ENCODE assay signal across 21 cellular contexts in the genomic region with DNA sequence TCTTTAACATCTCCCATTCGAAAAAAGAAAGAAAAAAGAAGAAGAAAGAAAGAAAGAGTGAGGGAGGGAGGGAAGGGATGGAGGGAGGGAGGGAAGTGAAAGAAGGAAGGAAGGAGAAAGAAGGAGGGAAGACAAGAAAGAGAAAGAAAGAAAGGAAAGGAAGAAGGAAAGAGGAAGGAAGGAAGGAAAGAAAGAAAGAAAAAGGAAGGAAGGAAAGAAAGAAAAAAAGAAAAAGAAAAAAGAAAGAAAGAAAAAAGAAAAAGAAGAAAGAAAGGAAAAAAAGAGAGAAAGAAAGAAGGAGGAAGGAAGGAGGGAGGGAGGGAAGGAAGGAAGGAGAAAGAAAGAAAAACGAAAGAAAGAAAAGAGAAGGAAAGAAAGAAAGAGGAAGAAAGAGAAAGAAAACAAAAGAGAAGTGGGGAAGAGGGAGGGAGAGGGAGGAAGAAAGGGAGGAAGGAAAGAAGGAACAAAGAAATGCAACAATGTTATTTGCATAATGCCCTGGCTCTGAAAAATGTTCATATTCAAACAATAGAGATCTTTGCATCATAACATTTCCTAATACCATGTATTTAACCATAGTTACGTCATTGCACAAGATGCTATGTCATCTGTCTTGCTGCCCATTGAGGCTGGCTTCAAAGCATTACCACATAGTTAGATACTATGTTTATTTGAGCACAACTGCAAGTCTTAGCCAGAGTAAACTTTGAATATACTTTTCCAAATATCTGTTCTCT.
A peak's percentile ranks its signal among the peaks of the same experiment; 100 is the strongest.
DNase-seq lines count a peak whose midpoint lies in the region; ATAC-seq, FAIRE-seq and TF ChIP-seq lines count a peak whose summit lies in the region.
"Had no signal": no experiment of that assay in that cellular context is flagged by ENCODE, and none has a peak within 500 bp of the region (broad histone marks: within the 10 kb centered on the region; RNA-seq: fewer than 3 reads in every experiment).

No MANE protein-coding gene starts in this region.

- H3K27ac Mint-ChIP-seq in WTC11: no peak overlapping the region
- H3K27ac Mint-ChIP-seq: CD14-positive monocyte had no signal

- H4K8ac ChIP-seq in mesenchymal stem cell (ENCODE audit: low read length): no peak overlapping the region

- ATAC-seq in HepG2 (no peak), right lobe of liver (no peak), WTC11 (no peak), omental fat pad (ENCODE audit: low FRiP score) (no peak)

- H3K4me2 ChIP-seq in HepG2 (ENCODE audit: low read depth, low read length) (no peak overlapping the region), mesenchymal stem cell (ENCODE audit: low read length, poor library complexity, severe bottlenecking) (no peak overlapping the region)
- H3K4me2 ChIP-seq: KMS-11, PC-9 had no signal

- no peaks in the 10 kb centered on the region for H3K79me2 ChIP-seq in HepG2 (ENCODE audit: insufficient read depth, low read length)

- no peak overlapping the region for H3K9ac ChIP-seq in HepG2 (ENCODE audit: insufficient read depth, low read depth, low read length)
- H3K9ac ChIP-seq in mesenchymal stem cell (ENCODE audit: low read length): no peak overlapping the region
- H3K9ac ChIP-seq: KMS-11 had no signal

- no peak overlapping the region for H3K23ac ChIP-seq in mesenchymal stem cell (ENCODE audit: low read length in 2 of 2)

- H3K36me3 ChIP-seq in HepG2 (replicated peaks in 1 of 2; ENCODE audit: control insufficient read depth in 1 of 2, insufficient read depth in 2 of 2, low read length in 2 of 2) (no peaks in the 10 kb centered on the region), right lobe of liver (no peaks in the 10 kb centered on the region), mesenchymal stem cell (ENCODE audit: control insufficient read depth in 1 of 2, insufficient read depth in 2 of 2, low read depth in 1 of 2, low read length in 2 of 2) (no peaks in the 10 kb centered on the region)
- H3K36me3 ChIP-seq: SJCRH30 had no signal

- no peak for TF ChIP-seq CTCF in HepG2 (CRISPR knock-in tag; IDR thresholded peaks at IDR 0.05)
- TF ChIP-seq CTCF in right lobe of liver (IDR thresholded peaks at IDR 0.05): no peak
- TF ChIP-seq CTCF in WTC11 (IDR thresholded peaks at IDR 0.05): no peak
- no peak for TF ChIP-seq CTCF in omental fat pad (IDR thresholded peaks at IDR 0.05)

- H3K14ac ChIP-seq in mesenchymal stem cell (ENCODE audit: low read length in 2 of 2): no peak overlapping the region

- H3K36me3 Mint-ChIP-seq in WTC11: no peaks in the 10 kb centered on the region
- H3K36me3 Mint-ChIP-seq: CD14-positive monocyte had no signal

- H2AFZ ChIP-seq in HepG2 (ENCODE audit: low read length) (no peak overlapping the region), mesenchymal stem cell (ENCODE audit: low read depth, low read length) (no peak overlapping the region)
- H2AFZ ChIP-seq: PC-9 had no signal

- H3K18ac ChIP-seq in mesenchymal stem cell (ENCODE audit: low read depth in 1 of 2, low read length in 2 of 2): no peak overlapping the region

- 0 out of 2 replicates have a peak, but pooled peaks cover 3% of the 10 kb centered on the region for H3K9me3 Mint-ChIP-seq in WTC11

- intact Hi-C loops in HepG2 (cut with micrococcal nuclease; ENCODE audit: unreplicated experiment): no loop called here
- intact Hi-C loops in right lobe of liver (cut with DNase I): no loop called here

- no peaks in the 10 kb centered on the region for H3K27me3 ChIP-seq in HepG2 (ENCODE audit: control insufficient read depth in 1 of 2, insufficient read depth in 2 of 2, low read length in 2 of 2)
- no peaks in the 10 kb centered on the region for H3K27me3 ChIP-seq in right lobe of liver
- no peaks in the 10 kb centered on the region for H3K27me3 ChIP-seq in mesenchymal stem cell (ENCODE audit: control insufficient read depth in 1 of 2, insufficient read depth in 1 of 2, low read length in 2 of 2)
- H3K27me3 ChIP-seq: SJCRH30 had no signal

- no peak for DNase-seq in HepG2 (ENCODE audit: low spot score)
- no peak for DNase-seq in right lobe of liver
- peak; percentile 20 for DNase-seq in MV-4-11 (lab: John Stamatoyannopoulos, UW)
- no peak for DNase-seq in WTC11 (ENCODE audit: low spot score)
- DNase-seq in mesenchymal stem cell: peak; percentile 4
- no peak for DNase-seq in RPMI8226
- DNase-seq in omental fat pad (ENCODE audit: low spot score): no peak
- DNase-seq in pons (ENCODE audit: low spot score): no peak
- DNase-seq: ACHN, DMS79, NCI-H1105 treated with DMSO at 0.1 percent for 48 hours, NCI-H1694, NCI-H2081 treated with DMSO at 0.1 percent for 48 hours, NCI-H2227 treated with DMSO at 0.1 percent for 48 hours, NCI-H510A treated with DMSO at 0.1 percent for 48 hours, NCI-H774, PC-9, SJCRH30 had no signal

- no peak overlapping the region for H3K4me3 ChIP-seq in HepG2 (replicated peaks in 1 of 3; ENCODE audit: insufficient read depth in 1 of 3, low read depth in 2 of 3, low read length in 3 of 3)
- no peak overlapping the region for H3K4me3 ChIP-seq in right lobe of liver
- H3K4me3 ChIP-seq in mesenchymal stem cell (ENCODE audit: insufficient read depth in 1 of 2, low read depth in 1 of 2, low read length in 2 of 2): no peak overlapping the region
- H3K4me3 ChIP-seq: PC-9, SJCRH30 had no signal

- WGBS in HepG2 (ENCODE audit: low lambda C conversion rate): 10% methylated on average over 3 of the region's 3 CpGs
- 79% methylated on average over 3 of the region's 3 CpGs for WGBS in right lobe of liver (ENCODE audit: insufficient coverage, low coverage, low lambda C conversion rate, missing lambda C conversion rate)
- WGBS in mesenchymal stem cell: 94% methylated on average over 3 of the region's 3 CpGs

- no peak overlapping the region for H2BK5ac ChIP-seq in mesenchymal stem cell (ENCODE audit: low read depth, low read length, poor library complexity, severe bottlenecking)

- no peak for FAIRE-seq in HepG2 (lab: Jason Lieb, UNC)
- FAIRE-seq: H1 had no signal

- H2BK15ac ChIP-seq in mesenchymal stem cell (ENCODE audit: low read depth, poor library complexity, severe bottlenecking): no peak overlapping the region

- no peak for TF ChIP-seq RAD21 in HepG2 (CRISPR knock-in tag; IDR thresholded peaks at IDR 0.05)

- peaks cover 5% of the 10 kb centered on the region for H3K4me1 Mint-ChIP-seq in WTC11
- H3K4me1 Mint-ChIP-seq: CD14-positive monocyte had no signal

- no peaks in the 10 kb centered on the region for H3K27me3 Mint-ChIP-seq in WTC11 (ENCODE audit: low read depth)

- no TSS peak for BruUV-seq in HepG2 (replicated peaks; lab: Mats Ljungman, UMichigan)

- in situ Hi-C loops in HepG2 (cut with HindIII; ENCODE audit: extremely low pct_ligation_motif_present, low pct_unique_long_range_greater_than_20kb): no loop called here

- no peak overlapping the region for H4K91ac ChIP-seq in mesenchymal stem cell (ENCODE audit: low read length)

- H3K4me1 ChIP-seq in HepG2 (ENCODE audit: insufficient read depth, low read length) (no peaks in the 10 kb centered on the region), right lobe of liver (no peaks in the 10 kb centered on the region), mesenchymal stem cell (ENCODE audit: control insufficient read depth, insufficient read depth, low read depth, low read length) (no peaks in the 10 kb centered on the region)

- POLR2A ChIA-PET in HepG2 (lab: Yijun Ruan, JAX): no interaction called here
- POLR2A ChIA-PET in WTC11 (lab: Charles Lee): no interaction called here

- no peak overlapping the region for H3K27ac ChIP-seq in HepG2 (ENCODE audit: extremely low read length, insufficient read depth, low read length)
- no peak overlapping the region for H3K27ac ChIP-seq in right lobe of liver
- H3K27ac ChIP-seq in mesenchymal stem cell (ENCODE audit: low read length, poor library complexity, severe bottlenecking): no peak overlapping the region
- H3K27ac ChIP-seq: KMS-11, PC-9, SJCRH30 had no signal

- H3K4ac ChIP-seq in mesenchymal stem cell (ENCODE audit: low read depth in 1 of 2, low read length in 2 of 2): no peak overlapping the region

- no peaks in the 10 kb centered on the region for H3K79me1 ChIP-seq in mesenchymal stem cell (replicated peaks; ENCODE audit: low read length, poor library complexity, severe bottlenecking)

- no peak overlapping the region for H2AK5ac ChIP-seq in mesenchymal stem cell (ENCODE audit: low read length, severe bottlenecking)

- TF ChIP-seq EP300 in HepG2 (IDR thresholded peaks at IDR 0.05; ENCODE audit: low read depth in 2 of 2, low read length in 2 of 2): no peak
- no peak for TF ChIP-seq EP300 in HepG2 (CRISPR knock-in tag; IDR thresholded peaks at IDR 0.05; ENCODE audit: borderline replicate concordance)

- no peaks in the 10 kb centered on the region for H4K20me1 ChIP-seq in HepG2 (ENCODE audit: insufficient read depth, low read length)

- H2BK120ac ChIP-seq in mesenchymal stem cell (ENCODE audit: low read depth, low read length): no peak overlapping the region

- no peak for TF ChIP-seq POLR2A in HepG2 (IDR thresholded peaks at IDR 0.05; ENCODE audit: insufficient read depth in 1 of 2, low read depth in 2 of 2, low read length in 2 of 2)
- no peak for TF ChIP-seq POLR2A in right lobe of liver (IDR thresholded peaks at IDR 0.05)

- H2BK12ac ChIP-seq in mesenchymal stem cell (ENCODE audit: low read length in 2 of 2): no peak overlapping the region

- no peaks in the 10 kb centered on the region for H3K9me3 ChIP-seq in HepG2 (ENCODE audit: low read length)
- H3K9me3 ChIP-seq in right lobe of liver: no peaks in the 10 kb centered on the region
- no peaks in the 10 kb centered on the region for H3K9me3 ChIP-seq in mesenchymal stem cell (ENCODE audit: control insufficient read depth, low read length)
- H3K9me3 ChIP-seq: SJCRH30 had no signal

- CTCF ChIA-PET in HepG2 (lab: Yijun Ruan, JAX; ENCODE audit: low intra/inter-chr PET ratio, low total read pairs): no interaction called here
- CTCF ChIA-PET in WTC11 (lab: Charles Lee): no interaction called here

- H3K4me3 Mint-ChIP-seq in WTC11: no peak overlapping the region
- H3K4me3 Mint-ChIP-seq: CD14-positive monocyte had no signal

TF ChIP-seq in WTC11, 78 proteins besides CTCF, POLR2A, EP300 and RAD21:
- TF ChIP-seq, protein P1, sequence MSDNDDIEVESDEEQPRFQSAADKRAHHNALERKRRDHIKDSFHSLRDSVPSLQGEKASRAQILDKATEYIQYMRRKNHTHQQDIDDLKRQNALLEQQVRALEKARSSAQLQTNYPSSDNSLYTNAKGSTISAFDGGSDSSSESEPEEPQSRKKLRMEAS (CRISPR knock-in tag; IDR thresholded peaks at IDR 0.05): no peak
- TF ChIP-seq, protein P2, sequence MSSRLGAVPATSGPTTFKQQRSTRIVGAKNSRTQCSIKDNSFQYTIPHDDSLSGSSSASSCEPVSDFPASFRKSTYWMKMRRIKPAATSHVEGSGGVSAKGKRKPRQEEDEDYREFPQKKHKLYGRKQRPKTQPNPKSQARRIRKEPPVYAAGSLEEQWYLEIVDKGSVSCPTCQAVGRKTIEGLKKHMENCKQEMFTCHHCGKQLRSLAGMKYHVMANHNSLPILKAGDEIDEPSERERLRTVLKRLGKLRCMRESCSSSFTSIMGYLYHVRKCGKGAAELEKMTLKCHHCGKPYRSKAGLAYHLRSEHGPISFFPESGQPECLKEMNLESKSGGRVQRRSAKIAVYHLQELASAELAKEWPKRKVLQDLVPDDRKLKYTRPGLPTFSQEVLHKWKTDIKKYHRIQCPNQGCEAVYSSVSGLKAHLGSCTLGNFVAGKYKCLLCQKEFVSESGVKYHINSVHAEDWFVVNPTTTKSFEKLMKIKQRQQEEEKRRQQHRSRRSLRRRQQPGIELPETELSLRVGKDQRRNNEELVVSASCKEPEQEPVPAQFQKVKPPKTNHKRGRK (CRISPR knock-in tag; IDR thresholded peaks at IDR 0.05; ENCODE audit: borderline replicate concordance): peak; percentile 96

Comparison
In these comparisons a context has a peak if more than half of its experiments do, and no peak if none do; other contexts are left out.
1. DNase-seq: peak in MV-4-11 (single experiment) and mesenchymal stem cell (single experiment); none in HepG2 (single experiment), right lobe of liver (0 of 3), WTC11 (single experiment), RPMI8226 (single experiment), omental fat pad (single experiment) and pons (single experiment).